In genomic region chr15:75422554-75422953, GRCh38 we compare ENCODE assay signal across 31 cellular contexts.
"Had no signal": no experiment of that assay in that cellular context is flagged by ENCODE, and none has a peak within 500 bp of the region (broad histone marks: within the 10 kb centered on the region; RNA-seq: fewer than 3 reads in every experiment).

No MANE protein-coding gene starts in this region.

- ATAC-seq: activated CD4-positive, CD25-positive, alpha-beta regulatory T cell treated with anti-CD3 and anti-CD28 coated beads, Interleukin-2, amount 50 U/mL, for 24 hours; activated CD8-positive, alpha-beta T cell treated with anti-CD3 and anti-CD28 coated beads, Interleukin-2, amount 10 ng/mL, durations not matched to agents 7 days and 5 days; activated naive CD4-positive, alpha-beta T cell treated with anti-CD3 and anti-CD28 coated beads, Interleukin-2, amount 50 U/mL, for 72 hours; activated T-cell treated with anti-CD3 and anti-CD28 coated beads, Interleukin-2, amount 50 U/mL, for 4 hours; esophagus mucosa; naive thymus-derived CD4-positive, alpha-beta T cell; stimulated activated naive B cell treated with anti-CD40 and anti-IgM and Interleukin-4, amounts not matched to agents 10 μg/mL and 1 μg/mL and 100 μg/mL, for 72 hours; T-cell had no signal

- H3K27ac Mint-ChIP-seq: activated CD8-positive, alpha-beta T cell treated with anti-CD3 and anti-CD28 coated beads, Interleukin-2, amount 10 ng/mL, durations not matched to agents 7 days and 5 days; brain; memory B cell; T-cell had no signal

- H3K9me3 Mint-ChIP-seq: activated naive CD4-positive, alpha-beta T cell treated with anti-CD3 and anti-CD28 coated beads, Interleukin-2, amount 50 U/mL, for 72 hours; activated T-cell treated with anti-CD3 and anti-CD28 coated beads, Interleukin-2, amount 50 U/mL, for 4 hours; brain; memory B cell; naive thymus-derived CD4-positive, alpha-beta T cell; stimulated activated naive B cell treated with anti-CD40 and anti-IgM and Interleukin-4, amounts not matched to agents 10 μg/mL and 1 μg/mL and 100 μg/mL, for 72 hours; T-cell had no signal

- H3K4me2 ChIP-seq: smooth muscle cell had no signal

- H3K27me3 Mint-ChIP-seq: brain; memory B cell; naive thymus-derived CD4-positive, alpha-beta T cell; stimulated activated naive B cell treated with anti-CD40 and anti-IgM and Interleukin-4, amounts not matched to agents 10 μg/mL and 1 μg/mL and 100 μg/mL, for 72 hours; T-cell had no signal

- H3K27ac ChIP-seq: ascending aorta, cardiac muscle cell, coronary artery, neutrophil, prostate gland, sigmoid colon, stomach, thyroid gland, upper lobe of left lung, vagina, VCaP had no signal

- H3K4me3 Mint-ChIP-seq: activated CD8-positive, alpha-beta T cell treated with anti-CD3 and anti-CD28 coated beads, Interleukin-2, amount 10 ng/mL, durations not matched to agents 7 days and 5 days; activated T-cell treated with anti-CD3 and anti-CD28 coated beads, Interleukin-2, amount 50 U/mL, for 4 hours; brain; memory B cell; naive thymus-derived CD4-positive, alpha-beta T cell; stimulated activated naive B cell treated with anti-CD40 and anti-IgM and Interleukin-4, amounts not matched to agents 10 μg/mL and 1 μg/mL and 100 μg/mL, for 72 hours; T-cell had no signal

- DNase-seq: activated CD8-positive, alpha-beta T cell treated with anti-CD3 and anti-CD28 coated beads, Interleukin-2, amount 10 ng/mL, durations not matched to agents 7 days and 5 days; activated naive CD4-positive, alpha-beta T cell; activated T-cell treated with anti-CD3 and anti-CD28 coated beads, Interleukin-2, amount 50 U/mL, for 4 hours; foreskin fibroblast; head of caudate nucleus; hippocampal formation; kidney; midbrain; naive thymus-derived CD4-positive, alpha-beta T cell; sigmoid colon; stimulated activated CD4-positive, alpha-beta T cell treated with anti-CD3 and anti-CD28 coated beads, Interleukin-1b, Interleukin-23, amount 100 ng/mL, for 48 hours; stimulated activated CD4-positive, alpha-beta T cell treated with anti-CD3 and anti-CD28 coated beads, Interleukin-4, amount 100 ng/mL, for 4 hours; stimulated activated CD8-positive, alpha-beta memory T cell treated with anti-CD3 and anti-CD28 coated beads, Interleukin-4, amount 100 ng/mL, for 48 hours; stimulated activated naive B cell treated with anti-CD40 and anti-IgM and Interleukin-4, amounts not matched to agents 10 μg/mL and 1 μg/mL and 100 μg/mL, for 72 hours; stomach; T-cell; thyroid gland; upper lobe of left lung had no signal

- H3K9me3 ChIP-seq: ascending aorta, neutrophil, prostate gland, sigmoid colon, stomach, thyroid gland, upper lobe of left lung, vagina had no signal

- H3K4me3 ChIP-seq: ascending aorta, cardiac muscle cell, coronary artery, prostate gland, sigmoid colon, smooth muscle cell, stomach, thyroid gland, upper lobe of left lung, vagina had no signal

- H3K27me3 ChIP-seq: ascending aorta, cardiac muscle cell, neutrophil, sigmoid colon, stomach, thyroid gland, upper lobe of left lung, vagina had no signal

- H3K4me1 ChIP-seq: ascending aorta, sigmoid colon, upper lobe of left lung had no signal

- H3K4me1 Mint-ChIP-seq: brain, memory B cell had no signal
